ENCODE assay signal across 9 cellular contexts in the genomic region with DNA sequence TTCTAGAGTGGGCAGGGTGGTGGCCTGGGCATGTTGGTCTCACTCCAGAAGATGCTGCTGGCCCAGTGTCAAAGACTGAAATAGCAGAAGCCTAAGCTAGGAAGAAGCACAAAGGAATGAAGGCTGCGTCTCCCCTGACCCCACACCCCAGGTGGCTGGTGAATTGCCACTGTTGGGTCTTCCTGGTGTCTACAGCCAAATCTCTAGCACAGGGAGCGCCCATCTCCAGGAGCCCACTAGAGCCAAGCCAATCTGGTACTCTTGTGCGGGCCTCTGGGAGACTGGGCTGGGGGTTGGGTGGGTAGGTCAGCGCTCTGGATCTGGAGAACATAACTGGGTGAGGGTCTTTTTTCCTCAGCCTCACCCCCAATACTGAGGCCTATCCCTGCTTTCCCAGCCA. TPM values are rescaled to one million over a fixed set of nuclear protein-coding genes. Genes with fewer than 3 reads are reported as not detected.
DNase-seq lines count a peak whose midpoint lies in the region; ATAC-seq and TF ChIP-seq lines count a peak whose summit lies in the region.
"Had no signal": no experiment of that assay in that cellular context is flagged by ENCODE, and none has a peak within 500 bp of the region (broad histone marks: within the 10 kb centered on the region; RNA-seq: fewer than 3 reads in every experiment).

No MANE protein-coding gene starts in this region.

- H3K9me3 ChIP-seq in SJSA1 (replicated peaks), result no peaks in the 10 kb centered on the region

- H3K27ac ChIP-seq in SJSA1, result no peak overlapping the region

- no peak for ATAC-seq in GM19455 (IDR thresholded peaks at IDR 0.05; ENCODE audit: unreplicated experiment)

- no peak for TF ChIP-seq CTCF in GM06990 (IDR thresholded peaks at IDR 0.05; ENCODE audit: insufficient read depth, low read length, poor library complexity, severe bottlenecking)
- TF ChIP-seq CTCF in fibroblast of pulmonary artery (IDR thresholded peaks at IDR 0.05; ENCODE audit: low read length, missing control alignments), result no peak
- no peak for TF ChIP-seq CTCF in retinal pigment epithelial cell (conservative IDR thresholded peaks at IDR 0.05; ENCODE audit: low read depth, low read length)

- peak overlapping the region; percentile 90 for H3K4me3 ChIP-seq in GM06990 (replicated peaks; ENCODE audit: low read depth, low read length)
- peak overlapping the region; percentile 76 for H3K4me3 ChIP-seq in SJSA1
- peak overlapping the region; percentile 88 for H3K4me3 ChIP-seq in fibroblast of pulmonary artery (replicated peaks; ENCODE audit: low read depth, low read length)
- H3K4me3 ChIP-seq in retinal pigment epithelial cell (ENCODE audit: low read length), result peak overlapping the region; percentile 86

- H3K27me3 ChIP-seq in GM06990 (replicated peaks; ENCODE audit: control insufficient read depth, insufficient read depth, low read length), result no peaks in the 10 kb centered on the region
- H3K27me3 ChIP-seq in SJSA1 (replicated peaks), result no peaks in the 10 kb centered on the region

- H3K4me1 ChIP-seq in SJSA1 (replicated peaks), result peaks cover 14% of the 10 kb centered on the region

- no peak for DNase-seq in GM06990 (ENCODE audit: extremely low read depth, insufficient read length)
- no peak for DNase-seq in SJSA1 (ENCODE audit: low read depth in 1 of 2, low spot score in 2 of 2)
- DNase-seq in fibroblast of pulmonary artery (ENCODE audit: low read depth), result no peak
- DNase-seq in retinal pigment epithelial cell (ENCODE audit: low read depth), result no peak
- no peak for DNase-seq in ecto neural progenitor cell (ENCODE audit: low spot score)
- DNase-seq in stimulated activated CD4-positive, alpha-beta T cell treated with anti-CD3 and anti-CD28 coated beads, Interleukin-15, amount 100 ng/mL, for 24 hours, result no peak
- no peak for DNase-seq in Kasumi-1 (lab: John Stamatoyannopoulos, UW)
- DNase-seq: hypothalamus had no signal

- H3K36me3 ChIP-seq in GM06990 (ENCODE audit: control insufficient read depth, insufficient read depth, low read length), result peaks cover 26% of the 10 kb centered on the region
- peaks cover 53% of the 10 kb centered on the region for H3K36me3 ChIP-seq in SJSA1

RNA-seq across cellular contexts. Expression of gene TUSC2, which starts 0.9 kb away (rescaled TPM):
- total RNA-seq in SJSA1 (2014; rRNA removed; shearing (Covaris generic)), result 18.7 and 46.7 TPM in 2 replicates

RNA-seq across cellular contexts. Expression of gene HYAL2, which starts 4.6 kb away (rescaled TPM):
- total RNA-seq in SJSA1 (2014; rRNA removed; shearing (Covaris generic)), result 27.5 and 41.9 TPM in 2 replicates

RNA-seq across cellular contexts. Expression of gene RASSF1, which starts 13.5 kb away (rescaled TPM):
- total RNA-seq in SJSA1 (2014; rRNA removed; shearing (Covaris generic)), result 17.4 and 21.1 TPM in 2 replicates

RNA-seq across cellular contexts. Expression of gene ZMYND10, which starts 18.4 kb away (rescaled TPM):
- total RNA-seq in SJSA1 (2014; rRNA removed; shearing (Covaris generic)), result 0.97 TPM in 1 of 2 replicates, not detected in the other

RNA-seq across cellular contexts. Expression of gene NPRL2, which starts 23.4 kb away (rescaled TPM):
- 4.9 and 9.9 TPM in 2 replicates for total RNA-seq in SJSA1 (2014; rRNA removed; shearing (Covaris generic))
